In the genomic region with DNA sequence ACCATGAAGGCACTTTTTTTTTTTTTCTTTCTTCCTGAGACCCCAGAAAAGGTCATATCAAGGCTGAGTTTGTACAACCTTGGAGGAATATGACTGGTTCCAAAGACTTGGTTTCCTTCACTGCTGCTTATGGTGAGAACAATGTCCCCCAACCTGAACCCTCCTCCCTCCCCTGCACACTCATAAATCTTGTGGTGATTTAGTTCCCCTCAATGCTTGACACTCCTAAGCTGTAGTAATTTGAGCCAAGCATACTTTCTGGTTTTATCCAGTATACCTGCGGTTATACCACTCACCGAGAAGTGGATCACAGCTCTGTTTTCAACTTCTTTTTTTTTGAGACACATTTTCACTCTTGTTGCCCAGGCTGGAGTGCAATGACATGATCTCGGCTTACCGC, we compare ENCODE assay signal across 1 cellular context.
TF ChIP-seq lines count a peak whose summit lies in the region.

No MANE protein-coding gene starts in this region.

TF ChIP-seq in GM23338, 12 proteins besides CTCF, POLR2A, EP300 and RAD21 (continued from another document):
- TF ChIP-seq, protein P1, sequence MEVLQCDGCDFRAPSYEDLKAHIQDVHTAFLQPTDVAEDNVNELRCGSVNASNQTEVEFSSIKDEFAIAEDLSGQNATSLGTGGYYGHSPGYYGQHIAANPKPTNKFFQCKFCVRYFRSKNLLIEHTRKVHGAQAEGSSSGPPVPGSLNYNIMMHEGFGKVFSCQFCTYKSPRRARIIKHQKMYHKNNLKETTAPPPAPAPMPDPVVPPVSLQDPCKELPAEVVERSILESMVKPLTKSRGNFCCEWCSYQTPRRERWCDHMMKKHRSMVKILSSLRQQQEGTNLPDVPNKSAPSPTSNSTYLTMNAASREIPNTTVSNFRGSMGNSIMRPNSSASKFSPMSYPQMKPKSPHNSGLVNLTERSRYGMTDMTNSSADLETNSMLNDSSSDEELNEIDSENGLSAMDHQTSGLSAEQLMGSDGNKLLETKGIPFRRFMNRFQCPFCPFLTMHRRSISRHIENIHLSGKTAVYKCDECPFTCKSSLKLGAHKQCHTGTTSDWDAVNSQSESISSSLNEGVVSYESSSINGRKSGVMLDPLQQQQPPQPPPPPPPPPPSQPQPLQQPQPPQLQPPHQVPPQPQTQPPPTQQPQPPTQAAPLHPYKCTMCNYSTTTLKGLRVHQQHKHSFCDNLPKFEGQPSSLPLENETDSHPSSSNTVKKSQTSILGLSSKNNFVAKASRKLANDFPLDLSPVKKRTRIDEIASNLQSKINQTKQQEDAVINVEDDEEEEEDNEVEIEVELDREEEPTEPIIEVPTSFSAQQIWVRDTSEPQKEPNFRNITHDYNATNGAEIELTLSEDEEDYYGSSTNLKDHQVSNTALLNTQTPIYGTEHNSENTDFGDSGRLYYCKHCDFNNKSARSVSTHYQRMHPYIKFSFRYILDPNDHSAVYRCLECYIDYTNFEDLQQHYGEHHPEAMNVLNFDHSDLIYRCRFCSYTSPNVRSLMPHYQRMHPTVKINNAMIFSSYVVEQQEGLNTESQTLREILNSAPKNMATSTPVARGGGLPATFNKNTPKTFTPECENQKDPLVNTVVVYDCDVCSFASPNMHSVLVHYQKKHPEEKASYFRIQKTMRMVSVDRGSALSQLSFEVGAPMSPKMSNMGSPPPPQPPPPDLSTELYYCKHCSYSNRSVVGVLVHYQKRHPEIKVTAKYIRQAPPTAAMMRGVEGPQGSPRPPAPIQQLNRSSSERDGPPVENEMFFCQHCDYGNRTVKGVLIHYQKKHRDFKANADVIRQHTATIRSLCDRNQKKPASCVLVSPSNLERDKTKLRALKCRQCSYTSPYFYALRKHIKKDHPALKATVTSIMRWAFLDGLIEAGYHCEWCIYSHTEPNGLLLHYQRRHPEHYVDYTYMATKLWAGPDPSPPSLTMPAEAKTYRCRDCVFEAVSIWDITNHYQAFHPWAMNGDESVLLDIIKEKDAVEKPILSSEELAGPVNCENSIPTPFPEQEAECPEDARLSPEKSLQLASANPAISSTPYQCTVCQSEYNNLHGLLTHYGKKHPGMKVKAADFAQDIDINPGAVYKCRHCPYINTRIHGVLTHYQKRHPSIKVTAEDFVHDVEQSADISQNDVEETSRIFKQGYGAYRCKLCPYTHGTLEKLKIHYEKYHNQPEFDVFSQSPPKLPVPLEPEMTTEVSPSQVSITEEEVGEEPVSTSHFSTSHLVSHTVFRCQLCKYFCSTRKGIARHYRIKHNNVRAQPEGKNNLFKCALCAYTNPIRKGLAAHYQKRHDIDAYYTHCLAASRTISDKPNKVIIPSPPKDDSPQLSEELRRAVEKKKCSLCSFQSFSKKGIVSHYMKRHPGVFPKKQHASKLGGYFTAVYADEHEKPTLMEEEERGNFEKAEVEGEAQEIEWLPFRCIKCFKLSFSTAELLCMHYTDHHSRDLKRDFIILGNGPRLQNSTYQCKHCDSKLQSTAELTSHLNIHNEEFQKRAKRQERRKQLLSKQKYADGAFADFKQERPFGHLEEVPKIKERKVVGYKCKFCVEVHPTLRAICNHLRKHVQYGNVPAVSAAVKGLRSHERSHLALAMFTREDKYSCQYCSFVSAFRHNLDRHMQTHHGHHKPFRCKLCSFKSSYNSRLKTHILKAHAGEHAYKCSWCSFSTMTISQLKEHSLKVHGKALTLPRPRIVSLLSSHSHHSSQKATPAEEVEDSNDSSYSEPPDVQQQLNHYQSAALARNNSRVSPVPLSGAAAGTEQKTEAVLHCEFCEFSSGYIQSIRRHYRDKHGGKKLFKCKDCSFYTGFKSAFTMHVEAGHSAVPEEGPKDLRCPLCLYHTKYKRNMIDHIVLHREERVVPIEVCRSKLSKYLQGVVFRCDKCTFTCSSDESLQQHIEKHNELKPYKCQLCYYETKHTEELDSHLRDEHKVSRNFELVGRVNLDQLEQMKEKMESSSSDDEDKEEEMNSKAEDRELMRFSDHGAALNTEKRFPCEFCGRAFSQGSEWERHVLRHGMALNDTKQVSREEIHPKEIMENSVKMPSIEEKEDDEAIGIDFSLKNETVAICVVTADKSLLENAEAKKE (CRISPR knock-in tag; IDR thresholded peaks at IDR 0.05): no peak
- TF ChIP-seq EZH2 (IDR thresholded peaks at IDR 0.05; ENCODE audit: low read depth, unreplicated experiment): no peak
- TF ChIP-seq CREB1 (CRISPR knock-in tag; IDR thresholded peaks at IDR 0.05; ENCODE audit: low read depth): no peak
- TF ChIP-seq, protein P2, sequence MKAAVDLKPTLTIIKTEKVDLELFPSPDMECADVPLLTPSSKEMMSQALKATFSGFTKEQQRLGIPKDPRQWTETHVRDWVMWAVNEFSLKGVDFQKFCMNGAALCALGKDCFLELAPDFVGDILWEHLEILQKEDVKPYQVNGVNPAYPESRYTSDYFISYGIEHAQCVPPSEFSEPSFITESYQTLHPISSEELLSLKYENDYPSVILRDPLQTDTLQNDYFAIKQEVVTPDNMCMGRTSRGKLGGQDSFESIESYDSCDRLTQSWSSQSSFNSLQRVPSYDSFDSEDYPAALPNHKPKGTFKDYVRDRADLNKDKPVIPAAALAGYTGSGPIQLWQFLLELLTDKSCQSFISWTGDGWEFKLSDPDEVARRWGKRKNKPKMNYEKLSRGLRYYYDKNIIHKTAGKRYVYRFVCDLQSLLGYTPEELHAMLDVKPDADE (IDR thresholded peaks at IDR 0.05): no peak
- TF ChIP-seq ZNF331 (CRISPR knock-in tag; IDR thresholded peaks at IDR 0.05; ENCODE audit: low read depth): no peak
